Comparison of ENCODE assay signal across 1 cellular context in the genomic region with DNA sequence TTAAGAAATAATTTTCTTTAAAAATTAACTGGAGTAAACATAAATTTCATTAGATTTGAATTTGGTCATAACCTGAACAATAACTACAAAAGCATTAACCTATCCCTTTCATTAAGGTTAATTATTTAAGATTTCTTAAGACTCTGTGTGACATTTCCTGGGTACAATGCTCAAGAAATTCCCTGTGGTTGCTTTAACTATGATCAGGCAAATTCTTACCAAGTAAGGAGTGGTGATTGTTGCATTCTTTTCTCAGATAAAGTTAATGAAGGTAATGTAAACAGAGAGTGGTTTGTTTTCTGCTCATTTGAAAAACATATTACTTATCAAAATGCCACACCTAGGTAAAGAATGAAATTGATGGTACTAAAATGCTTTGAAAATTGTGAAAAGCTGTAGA.
TF ChIP-seq lines count a peak whose summit lies in the region.

No MANE protein-coding gene starts in this region.

TF ChIP-seq in GM23338, 12 proteins besides CTCF, POLR2A, EP300 and RAD21 (continued from another document):
- TF ChIP-seq, protein P1, sequence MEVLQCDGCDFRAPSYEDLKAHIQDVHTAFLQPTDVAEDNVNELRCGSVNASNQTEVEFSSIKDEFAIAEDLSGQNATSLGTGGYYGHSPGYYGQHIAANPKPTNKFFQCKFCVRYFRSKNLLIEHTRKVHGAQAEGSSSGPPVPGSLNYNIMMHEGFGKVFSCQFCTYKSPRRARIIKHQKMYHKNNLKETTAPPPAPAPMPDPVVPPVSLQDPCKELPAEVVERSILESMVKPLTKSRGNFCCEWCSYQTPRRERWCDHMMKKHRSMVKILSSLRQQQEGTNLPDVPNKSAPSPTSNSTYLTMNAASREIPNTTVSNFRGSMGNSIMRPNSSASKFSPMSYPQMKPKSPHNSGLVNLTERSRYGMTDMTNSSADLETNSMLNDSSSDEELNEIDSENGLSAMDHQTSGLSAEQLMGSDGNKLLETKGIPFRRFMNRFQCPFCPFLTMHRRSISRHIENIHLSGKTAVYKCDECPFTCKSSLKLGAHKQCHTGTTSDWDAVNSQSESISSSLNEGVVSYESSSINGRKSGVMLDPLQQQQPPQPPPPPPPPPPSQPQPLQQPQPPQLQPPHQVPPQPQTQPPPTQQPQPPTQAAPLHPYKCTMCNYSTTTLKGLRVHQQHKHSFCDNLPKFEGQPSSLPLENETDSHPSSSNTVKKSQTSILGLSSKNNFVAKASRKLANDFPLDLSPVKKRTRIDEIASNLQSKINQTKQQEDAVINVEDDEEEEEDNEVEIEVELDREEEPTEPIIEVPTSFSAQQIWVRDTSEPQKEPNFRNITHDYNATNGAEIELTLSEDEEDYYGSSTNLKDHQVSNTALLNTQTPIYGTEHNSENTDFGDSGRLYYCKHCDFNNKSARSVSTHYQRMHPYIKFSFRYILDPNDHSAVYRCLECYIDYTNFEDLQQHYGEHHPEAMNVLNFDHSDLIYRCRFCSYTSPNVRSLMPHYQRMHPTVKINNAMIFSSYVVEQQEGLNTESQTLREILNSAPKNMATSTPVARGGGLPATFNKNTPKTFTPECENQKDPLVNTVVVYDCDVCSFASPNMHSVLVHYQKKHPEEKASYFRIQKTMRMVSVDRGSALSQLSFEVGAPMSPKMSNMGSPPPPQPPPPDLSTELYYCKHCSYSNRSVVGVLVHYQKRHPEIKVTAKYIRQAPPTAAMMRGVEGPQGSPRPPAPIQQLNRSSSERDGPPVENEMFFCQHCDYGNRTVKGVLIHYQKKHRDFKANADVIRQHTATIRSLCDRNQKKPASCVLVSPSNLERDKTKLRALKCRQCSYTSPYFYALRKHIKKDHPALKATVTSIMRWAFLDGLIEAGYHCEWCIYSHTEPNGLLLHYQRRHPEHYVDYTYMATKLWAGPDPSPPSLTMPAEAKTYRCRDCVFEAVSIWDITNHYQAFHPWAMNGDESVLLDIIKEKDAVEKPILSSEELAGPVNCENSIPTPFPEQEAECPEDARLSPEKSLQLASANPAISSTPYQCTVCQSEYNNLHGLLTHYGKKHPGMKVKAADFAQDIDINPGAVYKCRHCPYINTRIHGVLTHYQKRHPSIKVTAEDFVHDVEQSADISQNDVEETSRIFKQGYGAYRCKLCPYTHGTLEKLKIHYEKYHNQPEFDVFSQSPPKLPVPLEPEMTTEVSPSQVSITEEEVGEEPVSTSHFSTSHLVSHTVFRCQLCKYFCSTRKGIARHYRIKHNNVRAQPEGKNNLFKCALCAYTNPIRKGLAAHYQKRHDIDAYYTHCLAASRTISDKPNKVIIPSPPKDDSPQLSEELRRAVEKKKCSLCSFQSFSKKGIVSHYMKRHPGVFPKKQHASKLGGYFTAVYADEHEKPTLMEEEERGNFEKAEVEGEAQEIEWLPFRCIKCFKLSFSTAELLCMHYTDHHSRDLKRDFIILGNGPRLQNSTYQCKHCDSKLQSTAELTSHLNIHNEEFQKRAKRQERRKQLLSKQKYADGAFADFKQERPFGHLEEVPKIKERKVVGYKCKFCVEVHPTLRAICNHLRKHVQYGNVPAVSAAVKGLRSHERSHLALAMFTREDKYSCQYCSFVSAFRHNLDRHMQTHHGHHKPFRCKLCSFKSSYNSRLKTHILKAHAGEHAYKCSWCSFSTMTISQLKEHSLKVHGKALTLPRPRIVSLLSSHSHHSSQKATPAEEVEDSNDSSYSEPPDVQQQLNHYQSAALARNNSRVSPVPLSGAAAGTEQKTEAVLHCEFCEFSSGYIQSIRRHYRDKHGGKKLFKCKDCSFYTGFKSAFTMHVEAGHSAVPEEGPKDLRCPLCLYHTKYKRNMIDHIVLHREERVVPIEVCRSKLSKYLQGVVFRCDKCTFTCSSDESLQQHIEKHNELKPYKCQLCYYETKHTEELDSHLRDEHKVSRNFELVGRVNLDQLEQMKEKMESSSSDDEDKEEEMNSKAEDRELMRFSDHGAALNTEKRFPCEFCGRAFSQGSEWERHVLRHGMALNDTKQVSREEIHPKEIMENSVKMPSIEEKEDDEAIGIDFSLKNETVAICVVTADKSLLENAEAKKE (CRISPR knock-in tag; IDR thresholded peaks at IDR 0.05): no peak
- no peak for TF ChIP-seq EZH2 (IDR thresholded peaks at IDR 0.05; ENCODE audit: low read depth, unreplicated experiment)
- no peak for TF ChIP-seq POLR2AphosphoS5 (IDR thresholded peaks at IDR 0.05; ENCODE audit: low read depth)
- TF ChIP-seq NANOG (IDR thresholded peaks at IDR 0.05; ENCODE audit: borderline replicate concordance): no peak
- TF ChIP-seq, protein P2, sequence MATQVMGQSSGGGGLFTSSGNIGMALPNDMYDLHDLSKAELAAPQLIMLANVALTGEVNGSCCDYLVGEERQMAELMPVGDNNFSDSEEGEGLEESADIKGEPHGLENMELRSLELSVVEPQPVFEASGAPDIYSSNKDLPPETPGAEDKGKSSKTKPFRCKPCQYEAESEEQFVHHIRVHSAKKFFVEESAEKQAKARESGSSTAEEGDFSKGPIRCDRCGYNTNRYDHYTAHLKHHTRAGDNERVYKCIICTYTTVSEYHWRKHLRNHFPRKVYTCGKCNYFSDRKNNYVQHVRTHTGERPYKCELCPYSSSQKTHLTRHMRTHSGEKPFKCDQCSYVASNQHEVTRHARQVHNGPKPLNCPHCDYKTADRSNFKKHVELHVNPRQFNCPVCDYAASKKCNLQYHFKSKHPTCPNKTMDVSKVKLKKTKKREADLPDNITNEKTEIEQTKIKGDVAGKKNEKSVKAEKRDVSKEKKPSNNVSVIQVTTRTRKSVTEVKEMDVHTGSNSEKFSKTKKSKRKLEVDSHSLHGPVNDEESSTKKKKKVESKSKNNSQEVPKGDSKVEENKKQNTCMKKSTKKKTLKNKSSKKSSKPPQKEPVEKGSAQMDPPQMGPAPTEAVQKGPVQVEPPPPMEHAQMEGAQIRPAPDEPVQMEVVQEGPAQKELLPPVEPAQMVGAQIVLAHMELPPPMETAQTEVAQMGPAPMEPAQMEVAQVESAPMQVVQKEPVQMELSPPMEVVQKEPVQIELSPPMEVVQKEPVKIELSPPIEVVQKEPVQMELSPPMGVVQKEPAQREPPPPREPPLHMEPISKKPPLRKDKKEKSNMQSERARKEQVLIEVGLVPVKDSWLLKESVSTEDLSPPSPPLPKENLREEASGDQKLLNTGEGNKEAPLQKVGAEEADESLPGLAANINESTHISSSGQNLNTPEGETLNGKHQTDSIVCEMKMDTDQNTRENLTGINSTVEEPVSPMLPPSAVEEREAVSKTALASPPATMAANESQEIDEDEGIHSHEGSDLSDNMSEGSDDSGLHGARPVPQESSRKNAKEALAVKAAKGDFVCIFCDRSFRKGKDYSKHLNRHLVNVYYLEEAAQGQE (IDR thresholded peaks at IDR 0.05; ENCODE audit: unreplicated experiment): no peak
- no peak for TF ChIP-seq CREB1 (CRISPR knock-in tag; IDR thresholded peaks at IDR 0.05; ENCODE audit: low read depth)
- no peak for TF ChIP-seq JUNB (IDR thresholded peaks at IDR 0.05; ENCODE audit: unreplicated experiment)
- TF ChIP-seq, protein P3, sequence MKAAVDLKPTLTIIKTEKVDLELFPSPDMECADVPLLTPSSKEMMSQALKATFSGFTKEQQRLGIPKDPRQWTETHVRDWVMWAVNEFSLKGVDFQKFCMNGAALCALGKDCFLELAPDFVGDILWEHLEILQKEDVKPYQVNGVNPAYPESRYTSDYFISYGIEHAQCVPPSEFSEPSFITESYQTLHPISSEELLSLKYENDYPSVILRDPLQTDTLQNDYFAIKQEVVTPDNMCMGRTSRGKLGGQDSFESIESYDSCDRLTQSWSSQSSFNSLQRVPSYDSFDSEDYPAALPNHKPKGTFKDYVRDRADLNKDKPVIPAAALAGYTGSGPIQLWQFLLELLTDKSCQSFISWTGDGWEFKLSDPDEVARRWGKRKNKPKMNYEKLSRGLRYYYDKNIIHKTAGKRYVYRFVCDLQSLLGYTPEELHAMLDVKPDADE (IDR thresholded peaks at IDR 0.05): no peak
- TF ChIP-seq EZH2phosphoT487 (IDR thresholded peaks at IDR 0.05; ENCODE audit: unreplicated experiment): no peak
- TF ChIP-seq ZNF331 (CRISPR knock-in tag; IDR thresholded peaks at IDR 0.05; ENCODE audit: low read depth): no peak
TF ChIP-seq in GM23338: peak in this region for 0.
